Comparison of ENCODE assay signal across 19 cellular contexts in genomic region chr9:101307524-101308213, GRCh38.
A peak's percentile ranks its signal among the peaks of the same experiment; 100 is the strongest.
DNase-seq lines count a peak whose midpoint lies in the region; ATAC-seq, FAIRE-seq and TF ChIP-seq lines count a peak whose summit lies in the region.
"Had no signal": no experiment of that assay in that cellular context is flagged by ENCODE, and none has a peak within 500 bp of the region (broad histone marks: within the 10 kb centered on the region; RNA-seq: fewer than 3 reads in every experiment).

No MANE protein-coding gene starts in this region.

- H3K27ac ChIP-seq in breast epithelium: no peak overlapping the region
- H3K27ac ChIP-seq in astrocyte (ENCODE audit: low read depth, low read length): no peak overlapping the region
- no peak overlapping the region for H3K27ac ChIP-seq in keratinocyte (ENCODE audit: control insufficient read depth, insufficient read depth, low read length)
- no peak overlapping the region for H3K27ac ChIP-seq in neuronal stem cell (replicated peaks; ENCODE audit: low read length)
- H3K27ac ChIP-seq: GM23248 had no signal

- no peak overlapping the region for H3K23ac ChIP-seq in neuronal stem cell (ENCODE audit: low read depth, low read length, poor library complexity)

- BruUV-seq in MCF 10A (replicated peaks; lab: Mats Ljungman, UMichigan): no TSS peak

- CTCF ChIA-PET in MCF 10A (lab: Yijun Ruan, JAX): interaction anchor here (0.5 to 4.7 kb wide), 9 partner anchors 15 to 1817 kb away, joined by 3 to 41 read pairs (median 3); no protein-coding TSS in a partner anchor

- no peak overlapping the region for H3K18ac ChIP-seq in neuronal stem cell (ENCODE audit: low read length)

- peak; percentile 48 for DNase-seq in MCF 10A (ENCODE audit: unreplicated experiment)
- no peak for DNase-seq in breast epithelium (ENCODE audit: low spot score in 2 of 2)
- peak; percentile 16 for DNase-seq in astrocyte (ENCODE audit: low read depth)
- no peak for DNase-seq in keratinocyte (ENCODE audit: low read depth, low spot score)
- no peak for DNase-seq in hypothalamus (lab: John Stamatoyannopoulos, UW)
- DNase-seq in neuronal stem cell (ENCODE audit: low spot score): no peak
- DNase-seq: CD4-positive, alpha-beta T cell; DMS79; GM23248; KBM-7; NCI-H1048; NCI-H1694; NCI-H2171; NCI-H524 had no signal

- no peak overlapping the region for H2BK15ac ChIP-seq in neuronal stem cell (ENCODE audit: low read length)

- TF ChIP-seq CTCF in MCF 10A (IDR thresholded peaks at IDR 0.05; ENCODE audit: unreplicated experiment) (no peak), breast epithelium (IDR thresholded peaks at IDR 0.05) (no peak), astrocyte (IDR thresholded peaks at IDR 0.05; ENCODE audit: insufficient read depth, low read depth, low read length) (no peak), keratinocyte (optimal IDR thresholded peaks at IDR 0.05 in 1 of 3, IDR thresholded peaks at IDR 0.05 in 1 of 3, conservative IDR thresholded peaks at IDR 0.05 in 1 of 3; ENCODE audit: extremely low read depth in 1 of 3, insufficient read depth in 2 of 3, low read length in 3 of 3) (no peak)

- no peak overlapping the region for H2BK120ac ChIP-seq in neuronal stem cell (ENCODE audit: low read depth, low read length)

- H4K20me1 ChIP-seq in astrocyte (ENCODE audit: insufficient read depth, low read length) (no peaks in the 10 kb centered on the region), keratinocyte (ENCODE audit: control insufficient read depth, extremely low read depth, insufficient read depth, low read length) (no peaks in the 10 kb centered on the region)

- H3K4me1 Mint-ChIP-seq in MCF 10A (ENCODE audit: insufficient read depth, unreplicated experiment) (peaks cover 7% of the 10 kb centered on the region), astrocyte (ENCODE audit: low read depth, unreplicated experiment) (peaks cover 5% of the 10 kb centered on the region)
- H3K4me1 Mint-ChIP-seq: B cell had no signal

- peak overlapping the region; percentile 3 for H3K27ac Mint-ChIP-seq in MCF 10A (ENCODE audit: low read depth, unreplicated experiment)
- H3K27ac Mint-ChIP-seq in astrocyte (ENCODE audit: unreplicated experiment): no peak overlapping the region
- H3K27ac Mint-ChIP-seq: B cell; CD4-positive, alpha-beta T cell had no signal

- no peak overlapping the region for H2BK5ac ChIP-seq in neuronal stem cell (ENCODE audit: low read length)

- H3K9me3 Mint-ChIP-seq in MCF 10A (ENCODE audit: unreplicated experiment): no peaks in the 10 kb centered on the region
- no peaks in the 10 kb centered on the region for H3K9me3 Mint-ChIP-seq in astrocyte (ENCODE audit: unreplicated experiment)
- H3K9me3 Mint-ChIP-seq: CD4-positive, alpha-beta T cell had no signal

- H3K4me3 Mint-ChIP-seq in MCF 10A (ENCODE audit: unreplicated experiment) (no peak overlapping the region), astrocyte (ENCODE audit: unreplicated experiment) (no peak overlapping the region)
- H3K4me3 Mint-ChIP-seq: B cell; CD4-positive, alpha-beta T cell had no signal

- H3K9ac ChIP-seq in astrocyte (ENCODE audit: low read length) (no peak overlapping the region), keratinocyte (ENCODE audit: control insufficient read depth, extremely low read depth, insufficient read depth, low read length) (no peak overlapping the region), neuronal stem cell (ENCODE audit: low read depth, low read length, poor library complexity) (no peak overlapping the region)
- H3K9ac ChIP-seq: GM23248 had no signal

- intact Hi-C loops in MCF 10A (cut with micrococcal nuclease) (no loop called here), breast epithelium (cut with DNase I; ENCODE audit: low total_unique reads) (no loop called here)

- no peaks in the 10 kb centered on the region for H3K79me1 ChIP-seq in neuronal stem cell (ENCODE audit: low read depth, low read length)

- H3K4me1 ChIP-seq in breast epithelium: no peaks in the 10 kb centered on the region
- no peaks in the 10 kb centered on the region for H3K4me1 ChIP-seq in astrocyte (ENCODE audit: insufficient read depth, low read length)
- H3K4me1 ChIP-seq in keratinocyte (ENCODE audit: control insufficient read depth, extremely low read depth, insufficient read depth, low read length): peaks cover 16% of the 10 kb centered on the region
- no peaks in the 10 kb centered on the region for H3K4me1 ChIP-seq in neuronal stem cell (ENCODE audit: control insufficient read depth in 2 of 2, insufficient read depth in 1 of 2, low read depth in 1 of 2, low read length in 2 of 2)

- H4K91ac ChIP-seq in neuronal stem cell (ENCODE audit: low read depth, low read length, poor library complexity): no peak overlapping the region

- H3K27me3 ChIP-seq in breast epithelium: no peaks in the 10 kb centered on the region
- no peaks in the 10 kb centered on the region for H3K27me3 ChIP-seq in astrocyte (ENCODE audit: insufficient read depth, low read length)
- no peaks in the 10 kb centered on the region for H3K27me3 ChIP-seq in keratinocyte (ENCODE audit: control insufficient read depth, extremely low read depth, insufficient read depth, low read length)
- H3K27me3 ChIP-seq in neuronal stem cell (ENCODE audit: control insufficient read depth in 3 of 3, insufficient read depth in 3 of 3, low read depth in 1 of 3, low read length in 3 of 3): peaks cover 0 to 6% (median 0%) of the 10 kb centered on the region in 3 experiments

- TF ChIP-seq POLR2A in breast epithelium (IDR thresholded peaks at IDR 0.05): no peak

- H2BK12ac ChIP-seq in neuronal stem cell (ENCODE audit: low read length): no peak overlapping the region

- peaks cover 16% of the 10 kb centered on the region for H3K27me3 Mint-ChIP-seq in MCF 10A (ENCODE audit: insufficient read depth, unreplicated experiment)
- no peaks in the 10 kb centered on the region for H3K27me3 Mint-ChIP-seq in astrocyte (ENCODE audit: low read depth, unreplicated experiment)

- H3K4ac ChIP-seq in neuronal stem cell (ENCODE audit: low read length): no peak overlapping the region

- POLR2A ChIA-PET in MCF 10A (lab: Yijun Ruan, JAX): interaction anchor here (1.1 to 1.2 kb wide), 2 partner anchors 9 to 706 kb away, joined by 3 read pairs; no protein-coding TSS in a partner anchor

- no peak overlapping the region for H3K4me2 ChIP-seq in astrocyte (ENCODE audit: low read length)
- H3K4me2 ChIP-seq in keratinocyte (ENCODE audit: control insufficient read depth, extremely low read depth, insufficient read depth, low read depth, low read length): peak overlapping the region; percentile 39
- no peak overlapping the region for H3K4me2 ChIP-seq in neuronal stem cell (ENCODE audit: insufficient read depth, low read length, poor library complexity, severe bottlenecking)

- H3K79me2 ChIP-seq in astrocyte (ENCODE audit: insufficient read depth, low read length) (no peaks in the 10 kb centered on the region), keratinocyte (ENCODE audit: control insufficient read depth, insufficient read depth, low read length) (no peaks in the 10 kb centered on the region)

- FAIRE-seq in astrocyte (lab: Jason Lieb, UNC): no peak
- FAIRE-seq in keratinocyte (lab: Jason Lieb, UNC): peak; percentile 88
- FAIRE-seq: GM12878, GM19239, HTR-8/SVneo had no signal

- H3K36me3 Mint-ChIP-seq in MCF 10A (ENCODE audit: insufficient read depth, unreplicated experiment) (no peaks in the 10 kb centered on the region), astrocyte (ENCODE audit: low read depth, unreplicated experiment) (no peaks in the 10 kb centered on the region)

- no peaks in the 10 kb centered on the region for H3K36me3 ChIP-seq in breast epithelium
- H3K36me3 ChIP-seq in astrocyte (ENCODE audit: insufficient read depth, low read length): no peaks in the 10 kb centered on the region
- H3K36me3 ChIP-seq in keratinocyte (ENCODE audit: control insufficient read depth in 2 of 2, extremely low read depth in 1 of 2, insufficient read depth in 2 of 2, low read length in 2 of 2): no peaks in the 10 kb centered on the region
- H3K36me3 ChIP-seq in neuronal stem cell (replicated peaks in 1 of 2; ENCODE audit: control insufficient read depth in 2 of 2, insufficient read depth in 2 of 2, low read length in 2 of 2): no peaks in the 10 kb centered on the region

- H2AK5ac ChIP-seq in neuronal stem cell (ENCODE audit: low read depth, low read length): no peak overlapping the region

- no peak for ATAC-seq in GM21390 (IDR thresholded peaks at IDR 0.05; ENCODE audit: unreplicated experiment)
- ATAC-seq: GM12878 had no signal

- H3K4me3 ChIP-seq in breast epithelium (no peak overlapping the region), astrocyte (ENCODE audit: insufficient read depth, low read depth, low read length) (no peak overlapping the region), keratinocyte (ENCODE audit: control insufficient read depth in 2 of 3, extremely low read depth in 1 of 3, insufficient read depth in 2 of 3, low read depth in 1 of 3, low read length in 3 of 3) (peak overlapping the region in 1 of 3 experiments; percentile 41), neuronal stem cell (ENCODE audit: low read length in 2 of 2) (no peak overlapping the region)
- H3K4me3 ChIP-seq: GM12878, GM23248 had no signal

- no peak overlapping the region for H4K8ac ChIP-seq in neuronal stem cell (ENCODE audit: low read depth, low read length)

- H3K9me1 ChIP-seq in keratinocyte (ENCODE audit: control insufficient read depth, extremely low read depth, insufficient read depth, low read length): no peaks in the 10 kb centered on the region

- no CpG with 5 or more reads among the region's 3 CpGs for WGBS in neuronal stem cell (ENCODE audit: extremely low coverage in 2 of 2, insufficient read length in 2 of 2, insufficient replicate concordance in 1 of 2), 2 donors

- dilution Hi-C loops in keratinocyte (cut with MboI; ENCODE audit: extremely low pct_ligation_motif_present, low sequenced_read_pairs): no loop called here

- no peak overlapping the region for H3K14ac ChIP-seq in neuronal stem cell (ENCODE audit: low read length)

- H3K9me3 ChIP-seq in breast epithelium: no peaks in the 10 kb centered on the region
- no peaks in the 10 kb centered on the region for H3K9me3 ChIP-seq in astrocyte (ENCODE audit: insufficient read depth, low read depth, low read length)
- no peaks in the 10 kb centered on the region for H3K9me3 ChIP-seq in keratinocyte (ENCODE audit: control insufficient read depth, low read depth, low read length)
- H3K9me3 ChIP-seq in neuronal stem cell (replicated peaks in 1 of 2; ENCODE audit: control insufficient read depth in 2 of 2, insufficient read depth in 1 of 2, low read depth in 1 of 2, low read length in 2 of 2): no peaks in the 10 kb centered on the region

- H2AFZ ChIP-seq in astrocyte (ENCODE audit: low read depth, low read length): no peak overlapping the region
- H2AFZ ChIP-seq in keratinocyte (ENCODE audit: control insufficient read depth, low read length): peak overlapping the region; percentile 34
- no peak overlapping the region for H2AFZ ChIP-seq in neuronal stem cell (ENCODE audit: low read length)
- H2AFZ ChIP-seq: GM23248 had no signal

Comparison
In these comparisons a context has a peak if more than half of its experiments do, and no peak if none do; other contexts are left out.
1. DNase-seq: peak in MCF 10A (single experiment) and astrocyte (single experiment); none in breast epithelium (0 of 2), keratinocyte (single experiment), hypothalamus (0 of 51) and neuronal stem cell (single experiment).